10 cellular contexts compared by ENCODE assay signal in the genomic region with DNA sequence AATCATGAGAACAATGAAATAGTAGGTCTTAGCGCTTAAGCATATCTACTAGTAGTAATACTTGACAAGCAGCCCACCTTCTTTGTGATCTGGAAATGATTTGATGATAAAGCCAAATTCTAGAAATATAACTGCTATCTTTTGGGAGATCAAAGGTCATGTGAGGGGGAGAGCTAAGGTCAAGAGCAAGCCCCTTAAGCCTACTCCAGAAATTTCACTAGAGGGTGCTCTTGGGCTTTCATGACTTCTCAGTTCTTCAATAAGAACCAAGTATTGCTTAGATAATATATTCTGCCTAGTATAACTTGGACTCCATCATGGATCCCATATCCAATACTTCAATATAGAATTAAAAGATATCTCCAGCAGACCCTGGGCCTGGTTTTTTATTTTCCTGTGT.
DNase-seq lines count a peak whose midpoint lies in the region; ATAC-seq and TF ChIP-seq lines count a peak whose summit lies in the region.
"Had no signal": no experiment of that assay in that cellular context is flagged by ENCODE, and none has a peak within 500 bp of the region (broad histone marks: within the 10 kb centered on the region; RNA-seq: fewer than 3 reads in every experiment).

No MANE protein-coding gene starts in this region.

- H4K20me1 ChIP-seq in OCI-LY7 (ENCODE audit: insufficient read depth, low read length) = no peaks in the 10 kb centered on the region

- no peaks in the 10 kb centered on the region for H3K4me1 Mint-ChIP-seq in Calu3 (ENCODE audit: low read depth, unreplicated experiment)
- no peaks in the 10 kb centered on the region for H3K4me1 Mint-ChIP-seq in effector memory CD8-positive, alpha-beta T cell (ENCODE audit: low read depth in 2 of 2)

- no peaks in the 10 kb centered on the region for H3K79me2 ChIP-seq in OCI-LY7 (ENCODE audit: insufficient read depth, low read depth, low read length)

- no peaks in the 10 kb centered on the region for H3K36me3 ChIP-seq in OCI-LY7 (ENCODE audit: insufficient read depth, low read length)

- DNase-seq in Calu3 = peak; percentile 17
- peak; percentile 22 for DNase-seq in KG1 (lab: John Stamatoyannopoulos, UW)
- DNase-seq in OCI-LY7 (ENCODE audit: low spot score) = peak; percentile 43
- DNase-seq in effector memory CD8-positive, alpha-beta T cell = no peak
- peak; percentile 31 for DNase-seq in middle frontal gyrus (ENCODE audit: extremely low spot score, low spot score)
- DNase-seq in GOT3 (lab: John Stamatoyannopoulos, UW) = no peak
- DNase-seq in posterior cingulate gyrus = no peak

- H3K27ac ChIP-seq in OCI-LY7 (ENCODE audit: low read depth, low read length, poor library complexity, severe bottlenecking) = no peak overlapping the region
- H3K27ac ChIP-seq: skin epidermis had no signal

- no peaks in the 10 kb centered on the region for H3K4me1 ChIP-seq in OCI-LY7 (ENCODE audit: insufficient read depth, low read length, poor library complexity, severe bottlenecking)

- no peaks in the 10 kb centered on the region for H3K9me3 ChIP-seq in OCI-LY7 (ENCODE audit: low read length)

- no peak overlapping the region for H2AFZ ChIP-seq in OCI-LY7 (ENCODE audit: low read length)

- intact Hi-C loops in Calu3 (cut with micrococcal nuclease; ENCODE audit: unreplicated experiment) = loop anchor here (1.0 to 2.0 kb wide), 3 partner anchors 213 to 341 kb away; no protein-coding TSS in a partner anchor
- intact Hi-C loops in OCI-LY7 (cut with micrococcal nuclease; ENCODE audit: unreplicated experiment) = no loop called here
- intact Hi-C loops in posterior cingulate gyrus (cut with DNase I) = loop anchor here (5.0 to 10.0 kb wide), 4 partner anchors 265 to 443 kb away; a partner anchor contains a TSS

- no peaks in the 10 kb centered on the region for H3K36me3 Mint-ChIP-seq in Calu3 (ENCODE audit: insufficient read depth, unreplicated experiment)
- no peaks in the 10 kb centered on the region for H3K36me3 Mint-ChIP-seq in effector memory CD8-positive, alpha-beta T cell (ENCODE audit: insufficient read depth)

- no peaks in the 10 kb centered on the region for H3K9me3 Mint-ChIP-seq in Calu3 (ENCODE audit: low read depth, unreplicated experiment)
- H3K9me3 Mint-ChIP-seq in effector memory CD8-positive, alpha-beta T cell = no peaks in the 10 kb centered on the region
- H3K9me3 Mint-ChIP-seq: T-helper 1 cell treated with Interleukin-12 subunit alpha and Interleukin-12 subunit beta and Interleukin-4 antibody, amounts not matched to agents 30 μg/mL and 1 μg/mL, for 36 hours had no signal

- peak; percentile 49 for TF ChIP-seq CTCF in Calu3 (IDR thresholded peaks at IDR 0.05; ENCODE audit: unreplicated experiment)
- TF ChIP-seq CTCF in OCI-LY7 (conservative IDR thresholded peaks at IDR 0.05; ENCODE audit: low read length) = peak; percentile 77

- no peak overlapping the region for H3K27ac Mint-ChIP-seq in Calu3 (ENCODE audit: unreplicated experiment)
- no peak overlapping the region for H3K27ac Mint-ChIP-seq in effector memory CD8-positive, alpha-beta T cell
- H3K27ac Mint-ChIP-seq: T-helper 1 cell treated with Interleukin-12 subunit alpha and Interleukin-12 subunit beta and Interleukin-4 antibody, amounts not matched to agents 30 μg/mL and 1 μg/mL, for 36 hours had no signal

- no peak overlapping the region for H3K4me2 ChIP-seq in OCI-LY7 (ENCODE audit: low read length)

- no TSS peak for BruUV-seq in Calu3 (replicated peaks; lab: Mats Ljungman, UMichigan)
- no TSS peak for BruUV-seq in OCI-LY7 (replicated peaks; lab: Mats Ljungman, UMichigan)

- POLR2A ChIA-PET in OCI-LY7 (lab: Charles Lee) = no interaction called here

- H3K9me2 ChIP-seq in OCI-LY7 (ENCODE audit: insufficient read depth, low read length) = no peaks in the 10 kb centered on the region

- H3K27me3 Mint-ChIP-seq in Calu3 (ENCODE audit: unreplicated experiment) = no peaks in the 10 kb centered on the region
- H3K27me3 Mint-ChIP-seq in effector memory CD8-positive, alpha-beta T cell = no peaks in the 10 kb centered on the region

- peak; percentile 86 for ATAC-seq in GM19395 (IDR thresholded peaks at IDR 0.05; ENCODE audit: unreplicated experiment)
- ATAC-seq in effector memory CD8-positive, alpha-beta T cell (replicated peaks) = peak; percentile 31

- no peak overlapping the region for H3K4me3 ChIP-seq in OCI-LY7 (ENCODE audit: low read depth, low read length, poor library complexity, severe bottlenecking)
- H3K4me3 ChIP-seq: skin epidermis had no signal

- H3K4me3 Mint-ChIP-seq in Calu3 (ENCODE audit: low read depth, unreplicated experiment) = no peak overlapping the region
- no peak overlapping the region for H3K4me3 Mint-ChIP-seq in effector memory CD8-positive, alpha-beta T cell
- H3K4me3 Mint-ChIP-seq: T-helper 1 cell treated with Interleukin-12 subunit alpha and Interleukin-12 subunit beta and Interleukin-4 antibody, amounts not matched to agents 30 μg/mL and 1 μg/mL, for 36 hours had no signal

- CTCF ChIA-PET in Calu3 (lab: Charles Lee) (interaction anchor here (0.5 to 1.2 kb wide), 2 partner anchors 254 to 995 kb away, joined by 3 to 4 read pairs; no protein-coding TSS in a partner anchor), OCI-LY7 (lab: Charles Lee; ENCODE audit: unreplicated experiment) (no interaction called here)

Comparison
In these comparisons a context has a peak if more than half of its experiments do, and no peak if none do; other contexts are left out.
1. DNase-seq: peak in Calu3 (single experiment), KG1 (single experiment), OCI-LY7 (single experiment) and middle frontal gyrus (single experiment); none in effector memory CD8-positive, alpha-beta T cell (0 of 3), GOT3 (single experiment) and posterior cingulate gyrus (0 of 10).